ENCODE assay signal across 8 cellular contexts in genomic region chr6:143575440-143575839, GRCh38.
DNase-seq lines count a peak whose midpoint lies in the region; ATAC-seq, FAIRE-seq and TF ChIP-seq lines count a peak whose summit lies in the region.

No MANE protein-coding gene starts in this region.

- H3K27me3 ChIP-seq in SJSA1 (replicated peaks) (no peaks in the 10 kb centered on the region), GM12878 (replicated peaks in 1 of 2; ENCODE audit: control insufficient read depth in 2 of 2, insufficient read depth in 2 of 2, low read length in 1 of 2) (no peaks in the 10 kb centered on the region; a peak in 2 of 4 replicates), small intestine (ENCODE audit: control insufficient read depth in 2 of 2, insufficient read depth in 2 of 2, low read length in 2 of 2) (no peaks in the 10 kb centered on the region)

- H3K9ac ChIP-seq in GM12878 (ENCODE audit: control insufficient read depth, insufficient read depth, low read length): no peak overlapping the region

- peaks cover 5% of the 10 kb centered on the region for H3K36me3 Mint-ChIP-seq in HFFc6 (ENCODE audit: low read depth)

- H4K20me1 ChIP-seq in GM12878 (ENCODE audit: control insufficient read depth, insufficient read depth): no peaks in the 10 kb centered on the region

- H3K36me3 ChIP-seq in SJSA1 (no peaks in the 10 kb centered on the region), GM12878 (ENCODE audit: control insufficient read depth in 2 of 2, insufficient read depth in 2 of 2, low read length in 1 of 2) (no peaks in the 10 kb centered on the region), small intestine (ENCODE audit: control insufficient read depth in 2 of 2, insufficient read depth in 2 of 2, low read length in 2 of 2) (no peaks in the 10 kb centered on the region)

- no peak for TF ChIP-seq EP300 in GM12878 (IDR thresholded peaks at IDR 0.05; ENCODE audit: borderline replicate concordance in 1 of 2, control insufficient read depth in 1 of 2, low read depth in 2 of 2, low read length in 2 of 2)

- H3K27ac ChIP-seq in 22Rv1: no peak overlapping the region
- H3K27ac ChIP-seq in SJSA1: no peak overlapping the region
- no peak overlapping the region for H3K27ac ChIP-seq in GM12878 (ENCODE audit: control insufficient read depth, insufficient read depth)
- no peak overlapping the region for H3K27ac ChIP-seq in small intestine (ENCODE audit: low read depth in 1 of 2, low read length in 1 of 2)

- H2AFZ ChIP-seq in GM12878 (ENCODE audit: control insufficient read depth, low read depth, low read length): no peak overlapping the region

- H3K4me3 Mint-ChIP-seq in HFFc6: peak overlapping the region; percentile 73

- H3K4me1 Mint-ChIP-seq in HFFc6 (ENCODE audit: low read depth): peaks cover 40% of the 10 kb centered on the region

- POLR2A ChIA-PET in GM10248 (lab: Yijun Ruan, JAX) (no interaction called here), GM12878 (lab: Charles Lee) (no interaction called here)

- no peaks in the 10 kb centered on the region for H3K79me2 ChIP-seq in GM12878 (ENCODE audit: control insufficient read depth, insufficient read depth, low read length)

- no peaks in the 10 kb centered on the region; the same call in 1 of the 2 replicates for H3K27me3 Mint-ChIP-seq in HFFc6 (ENCODE audit: insufficient read depth)

- intact Hi-C loops in GM12878 (cut with micrococcal nuclease; ENCODE audit: unreplicated experiment): loop anchor here (1.0 to 10.0 kb wide), 7 partner anchors 65 to 1101 kb away; partner anchors contain the start of genes FUCA2 and LTV1

- peak; percentile 91 for TF ChIP-seq CTCF in 22Rv1 (IDR thresholded peaks at IDR 0.05)
- TF ChIP-seq CTCF in GM10248 (IDR thresholded peaks at IDR 0.05; ENCODE audit: control extremely low read depth, extremely low read depth, low read depth, missing control alignments): peak; percentile 77
- peak; percentile 94 for TF ChIP-seq CTCF in HFFc6 (IDR thresholded peaks at IDR 0.05)
- peak; percentile 90 for TF ChIP-seq CTCF in NB4 (IDR thresholded peaks at IDR 0.05; ENCODE audit: low read depth, low read length)
- peak; percentile 63 to 81 (median 79) for TF ChIP-seq CTCF in GM12878 (IDR thresholded peaks at IDR 0.05 in 2 of 3, conservative IDR thresholded peaks at IDR 0.05 in 1 of 3; ENCODE audit: control insufficient read depth in 2 of 3, extremely low read depth in 1 of 3, insufficient read depth in 1 of 3, low read depth in 3 of 3, low read length in 3 of 3)

- RAD21 ChIA-PET in GM12878 (lab: Charles Lee; ENCODE audit: unreplicated experiment): interaction anchor here (0.6 to 2.3 kb wide), 25 partner anchors 9 to 1562 kb away, joined by 3 to 28 read pairs (median 5); partner anchors contain the start of gene LTV1

- DNase-seq in GM10248 (ENCODE audit: extremely low spot score) (peak; percentile 75), HFFc6 (peak; percentile 79), NB4 (ENCODE audit: low read depth) (peak; percentile 85), SJSA1 (ENCODE audit: low read depth in 1 of 2, low spot score in 2 of 2) (peak; percentile 62 to 66), GM12878 (ENCODE audit: low read depth, low spot score) (peak; percentile 27), hippocampal formation (lab: John Stamatoyannopoulos, UW) (peak; percentile 34 to 77), small intestine (peak; percentile 79)

- peak; percentile 88 for FAIRE-seq in GM12878 (lab: Jason Lieb, UNC)
- peak; percentile 94 for FAIRE-seq in small intestine (lab: Jason Lieb, UNC)

- CTCF ChIA-PET in GM10248 (lab: Yijun Ruan, JAX) (interaction anchor here (0.6 to 4.0 kb wide), 67 partner anchors 8 to 1101 kb away, joined by 3 to 70 read pairs (median 4); partner anchors contain the start of genes LTV1 and PLAGL1), GM12878 (lab: Yijun Ruan, JAX) (interaction anchor here (0.6 to 6.5 kb wide), 51 partner anchors 9 to 1101 kb away, joined by 3 to 86 read pairs (median 4); partner anchors contain the start of genes FUCA2 and SF3B5)

- H3K4me3 ChIP-seq in NB4 (ENCODE audit: low read depth, low read length) (no peak overlapping the region), SJSA1 (no peak overlapping the region), GM12878 (no peak overlapping the region), small intestine (ENCODE audit: low read depth in 1 of 2, low read length in 2 of 2) (no peak overlapping the region)

- ATAC-seq in GM12878: peak; percentile 94

- no peak for TF ChIP-seq POLR2A in NB4 (IDR thresholded peaks at IDR 0.05; ENCODE audit: extremely low read depth, insufficient read length)
- TF ChIP-seq POLR2A in GM12878 (IDR thresholded peaks at IDR 0.05; ENCODE audit: low read depth, low read length): no peak

- peaks cover 8% of the 10 kb centered on the region for H3K4me1 ChIP-seq in SJSA1 (replicated peaks)
- H3K4me1 ChIP-seq in GM12878 (ENCODE audit: control insufficient read depth, insufficient read depth, low read length): no peaks in the 10 kb centered on the region
- H3K4me1 ChIP-seq in small intestine (ENCODE audit: control insufficient read depth in 2 of 2, insufficient read depth in 1 of 2, low read depth in 1 of 2, low read length in 1 of 2): no peaks in the 10 kb centered on the region

- in situ Hi-C loops in GM12878 (cut with MboI): loop anchor here (5.0 kb wide), 2 partner anchors 437 to 642 kb away; no protein-coding TSS in a partner anchor

- peak; percentile 89 for TF ChIP-seq RAD21 in GM12878 (IDR thresholded peaks at IDR 0.05; ENCODE audit: insufficient read depth, low read depth, low read length)

- peaks cover 5% of the 10 kb centered on the region for H3K9me3 Mint-ChIP-seq in HFFc6

- H3K4me2 ChIP-seq in GM12878 (ENCODE audit: control insufficient read depth, insufficient read depth): no peak overlapping the region

- BruUV-seq in GM12878 (replicated peaks; lab: Mats Ljungman, UMichigan): no TSS peak

- H3K9me3 ChIP-seq in SJSA1 (replicated peaks) (no peaks in the 10 kb centered on the region), GM12878 (replicated peaks; ENCODE audit: control insufficient read depth, insufficient read depth, low read length) (peaks cover 2% of the 10 kb centered on the region; the same call in 2 of the 3 replicates), small intestine (ENCODE audit: control insufficient read depth, low read depth) (no peaks in the 10 kb centered on the region)

- H3K27ac Mint-ChIP-seq in HFFc6: no peak overlapping the region

- SMC1A ChIA-PET in GM12878 (lab: Charles Lee; ENCODE audit: uncharacterized antibody, unreplicated experiment): interaction anchor here (0.6 to 3.9 kb wide), 34 partner anchors 9 to 728 kb away, joined by 3 to 51 read pairs (median 4); partner anchors contain the start of genes FUCA2 and LTV1

- 0% methylated on average over 5 of the region's 5 CpGs for WGBS in GM12878 (ENCODE audit: insufficient coverage, insufficient replicate concordance, low lambda C conversion rate, missing lambda C conversion rate)
- 1 to 7% (median 2%) methylated on average over 5 of the region's 5 CpGs for WGBS in small intestine, 3 donors

TF ChIP-seq in GM12878, 131 proteins besides CTCF, POLR2A, EP300 and RAD21:
- TF ChIP-seq NRF1 (conservative IDR thresholded peaks at IDR 0.05; ENCODE audit: low read depth, low read length) (no peak), USF2 (IDR thresholded peaks at IDR 0.05; ENCODE audit: borderline replicate concordance, low read depth, low read length) (no peak), SMC3 (IDR thresholded peaks at IDR 0.05; ENCODE audit: borderline replicate concordance, low read length) (peak; percentile 72; the same call in 1 of the 2 replicates), CHD4 (IDR thresholded peaks at IDR 0.05) (no peak), ESRRA (IDR thresholded peaks at IDR 0.05; ENCODE audit: low read length) (no peak), NR2C2 (IDR thresholded peaks at IDR 0.05; ENCODE audit: borderline replicate concordance, control insufficient read depth, insufficient read length, low read depth) (no peak), FOXM1 (IDR thresholded peaks at IDR 0.05; ENCODE audit: low read depth, low read length) (peak; percentile 63), HSF1 (IDR thresholded peaks at IDR 0.05; ENCODE audit: low read depth, low read length) (no peak)

Comparison
In these comparisons a context has a peak if more than half of its experiments do, and no peak if none do; other contexts are left out.
1. DNase-seq: peak in every context shown above with its lines; median percentile 85 in NB4; 79 in HFFc6; 79 in small intestine; 75 in GM10248; 64 in SJSA1; 56 in hippocampal formation; 27 in GM12878.